ENCODE assay signal across 1 cellular context in the genomic region with DNA sequence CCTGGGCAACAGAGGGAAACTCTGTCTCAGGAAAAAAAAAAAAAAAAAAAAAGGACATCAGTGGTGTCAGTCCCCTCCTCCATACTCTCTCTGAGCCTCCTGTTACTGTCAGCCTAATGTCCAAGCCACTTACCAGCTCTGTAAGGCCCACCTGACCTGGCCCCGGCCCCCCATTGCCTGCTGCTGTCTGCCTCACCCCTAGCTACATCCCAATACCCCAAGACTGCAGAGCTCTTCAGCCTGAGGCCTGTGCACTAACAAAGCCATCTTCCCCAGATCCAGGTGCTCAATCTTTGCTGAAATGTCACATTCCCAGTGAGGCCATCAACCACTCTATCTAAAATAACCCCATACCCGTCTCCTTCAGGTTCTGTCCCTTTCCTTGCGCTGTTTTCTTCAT.
TF ChIP-seq lines count a peak whose summit lies in the region.

No MANE protein-coding gene starts in this region.

TF ChIP-seq in WTC11, 78 proteins besides CTCF, POLR2A, EP300 and RAD21 (continued from another document):
- no peak for TF ChIP-seq NR3C1 (CRISPR knock-in tag; conservative IDR thresholded peaks at IDR 0.05; ENCODE audit: low read depth)
- no peak for TF ChIP-seq JUN (CRISPR knock-in tag; IDR thresholded peaks at IDR 0.05)
- TF ChIP-seq, protein P1, sequence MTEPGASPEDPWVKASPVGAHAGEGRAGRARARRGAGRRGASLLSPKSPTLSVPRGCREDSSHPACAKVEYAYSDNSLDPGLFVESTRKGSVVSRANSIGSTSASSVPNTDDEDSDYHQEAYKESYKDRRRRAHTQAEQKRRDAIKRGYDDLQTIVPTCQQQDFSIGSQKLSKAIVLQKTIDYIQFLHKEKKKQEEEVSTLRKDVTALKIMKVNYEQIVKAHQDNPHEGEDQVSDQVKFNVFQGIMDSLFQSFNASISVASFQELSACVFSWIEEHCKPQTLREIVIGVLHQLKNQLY (CRISPR knock-in tag; IDR thresholded peaks at IDR 0.05), result no peak
- TF ChIP-seq, protein P2, sequence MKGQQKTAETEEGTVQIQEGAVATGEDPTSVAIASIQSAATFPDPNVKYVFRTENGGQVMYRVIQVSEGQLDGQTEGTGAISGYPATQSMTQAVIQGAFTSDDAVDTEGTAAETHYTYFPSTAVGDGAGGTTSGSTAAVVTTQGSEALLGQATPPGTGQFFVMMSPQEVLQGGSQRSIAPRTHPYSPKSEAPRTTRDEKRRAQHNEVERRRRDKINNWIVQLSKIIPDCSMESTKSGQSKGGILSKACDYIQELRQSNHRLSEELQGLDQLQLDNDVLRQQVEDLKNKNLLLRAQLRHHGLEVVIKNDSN (CRISPR knock-in tag; IDR thresholded peaks at IDR 0.05), result no peak
- TF ChIP-seq JAZF1 (CRISPR knock-in tag; IDR thresholded peaks at IDR 0.05), result no peak
- no peak for TF ChIP-seq FOXJ3 (CRISPR knock-in tag; IDR thresholded peaks at IDR 0.05; ENCODE audit: borderline replicate concordance)
- TF ChIP-seq MYBL2 (CRISPR knock-in tag; IDR thresholded peaks at IDR 0.05), result no peak
- TF ChIP-seq ELF4 (CRISPR knock-in tag; IDR thresholded peaks at IDR 0.05; ENCODE audit: low read depth), result no peak
- no peak for TF ChIP-seq HMGA2 (CRISPR knock-in tag; IDR thresholded peaks at IDR 0.05)
- no peak for TF ChIP-seq GRHL2 (CRISPR knock-in tag; IDR thresholded peaks at IDR 0.05; ENCODE audit: insufficient replicate concordance, severe bottlenecking)
